13 cellular contexts compared by ENCODE assay signal in genomic region chr16:47986031-47986430, GRCh38.
DNase-seq lines count a peak whose midpoint lies in the region; ATAC-seq, FAIRE-seq and TF ChIP-seq lines count a peak whose summit lies in the region.
"Had no signal": no experiment of that assay in that cellular context is flagged by ENCODE, and none has a peak within 500 bp of the region (broad histone marks: within the 10 kb centered on the region; RNA-seq: fewer than 3 reads in every experiment).

No MANE protein-coding gene starts in this region.

- H3K27me3 Mint-ChIP-seq in endodermal cell (ENCODE audit: insufficient read depth) = peaks cover 20% of the 10 kb centered on the region

- H3K4me3 ChIP-seq in HEK293 (ENCODE audit: low read depth, low read length) (no peak overlapping the region), endodermal cell (ENCODE audit: low read length) (peak overlapping the region; percentile 17)
- H3K4me3 ChIP-seq: A549, GM23248 had no signal

- no peak for ATAC-seq in HG03439 (IDR thresholded peaks at IDR 0.05; ENCODE audit: unreplicated experiment)
- ATAC-seq: A549; CD8-positive, alpha-beta T cell had no signal

- DNase-seq in D721Med (ENCODE audit: insufficient read length, low spot score) (peak; percentile 33), endodermal cell (peak; percentile 74), cerebellum (ENCODE audit: low spot score) (no peak)
- no peak for DNase-seq in stimulated activated CD4-positive, alpha-beta T cell treated with anti-CD3 and anti-CD28 coated beads, Interleukin-4, amount 100 ng/mL, for 24 hours
- DNase-seq: CD8-positive, alpha-beta T cell; COR-L47; GM23248; H9 had no signal

- no peaks in the 10 kb centered on the region for H3K4me1 ChIP-seq in HEK293 (ENCODE audit: control insufficient read depth, insufficient read depth, low read length)
- H3K4me1 ChIP-seq in endodermal cell (ENCODE audit: control insufficient read depth, insufficient read depth, low read length) = peaks cover 20% of the 10 kb centered on the region

- no peak for TF ChIP-seq CTCF in D721Med (IDR thresholded peaks at IDR 0.05; ENCODE audit: insufficient read depth, missing control alignments)
- no peak for TF ChIP-seq CTCF in HEK293 (tag by site-specific recombination; IDR thresholded peaks at IDR 0.05)
- no peak for TF ChIP-seq CTCF in endodermal cell (conservative IDR thresholded peaks at IDR 0.05)

- H3K36me3 ChIP-seq in HEK293 (ENCODE audit: control insufficient read depth in 2 of 2, insufficient read depth in 1 of 2, low read length in 2 of 2) (no peaks in the 10 kb centered on the region), endodermal cell (ENCODE audit: control insufficient read depth, insufficient read depth, low read length) (no peaks in the 10 kb centered on the region)

- CTCF ChIA-PET in HEK293 (lab: Yijun Ruan, JAX) = no interaction called here

- peaks cover 3% of the 10 kb centered on the region for H3K36me3 Mint-ChIP-seq in endodermal cell (ENCODE audit: low read depth)
- H3K36me3 Mint-ChIP-seq: CD14-positive monocyte; CD8-positive, alpha-beta T cell; IgD-negative memory B cell had no signal

- POLR2A ChIA-PET in HEK293 (lab: Yijun Ruan, JAX) = no interaction called here

- H3K9ac ChIP-seq in endodermal cell (ENCODE audit: extremely low read depth, low read length, poor library complexity, severe bottlenecking) = no peak overlapping the region
- H3K9ac ChIP-seq: GM23248 had no signal

- FAIRE-seq in D721Med (lab: Jason Lieb, UNC) = no peak
- FAIRE-seq: A549 had no signal

- H3K9me3 ChIP-seq in HEK293 (ENCODE audit: control insufficient read depth, insufficient read depth, low read depth, low read length) (no peaks in the 10 kb centered on the region), endodermal cell (ENCODE audit: control insufficient read depth, low read length) (peaks cover 18% of the 10 kb centered on the region)

- no peak overlapping the region for H3K27ac ChIP-seq in HEK293 (ENCODE audit: extremely low read depth, low read depth, low read length)
- no peak overlapping the region for H3K27ac ChIP-seq in endodermal cell (ENCODE audit: low read depth, low read length)
- H3K27ac ChIP-seq: A549, GM23248 had no signal

- peaks cover 16% of the 10 kb centered on the region for H3K9me3 Mint-ChIP-seq in endodermal cell

- H3K27me3 ChIP-seq in endodermal cell (ENCODE audit: control insufficient read depth, insufficient read depth, low read length, poor library complexity, severe bottlenecking) = peaks cover 6% of the 10 kb centered on the region

- H3K4me1 Mint-ChIP-seq in endodermal cell = peaks cover 31% of the 10 kb centered on the region
- H3K4me1 Mint-ChIP-seq: CD14-positive monocyte, IgD-negative memory B cell had no signal

- H3K4me3 Mint-ChIP-seq in endodermal cell = no peak overlapping the region
- H3K4me3 Mint-ChIP-seq: CD14-positive monocyte; CD8-positive, alpha-beta T cell; H9; IgD-negative memory B cell had no signal

- H3K27ac Mint-ChIP-seq in endodermal cell = no peak overlapping the region
- H3K27ac Mint-ChIP-seq: CD8-positive, alpha-beta T cell; H9; IgD-negative memory B cell had no signal

TF ChIP-seq in HEK293, 187 proteins besides CTCF, POLR2A, EP300 and RAD21:
- TF ChIP-seq ZNF148 (tag by site-specific recombination; IDR thresholded peaks at IDR 0.05; ENCODE audit: borderline replicate concordance) (no peak), ZNF518A (tag by site-specific recombination; conservative IDR thresholded peaks at IDR 0.05; ENCODE audit: low read depth) (no peak), ZIC2 (tag by site-specific recombination; IDR thresholded peaks at IDR 0.05) (peak; percentile 41; the same call in 1 of the 2 replicates), ZNF155 (tag by site-specific recombination; IDR thresholded peaks at IDR 0.05) (no peak), HOXD13 (CRISPR knock-in tag; IDR thresholded peaks at IDR 0.05; ENCODE audit: borderline replicate concordance) (no peak), ZNF791 (tag by site-specific recombination; IDR thresholded peaks at IDR 0.05) (no peak)
TF ChIP-seq in HEK293: peak in this region for 1.

Comparison
In these comparisons a context has a peak if more than half of its experiments do, and no peak if none do; other contexts are left out.
1. DNase-seq: peak in D721Med (single experiment) and endodermal cell (single experiment); none in cerebellum (single experiment) and stimulated activated CD4-positive, alpha-beta T cell treated with anti-CD3 and anti-CD28 coated beads, Interleukin-4, amount 100 ng/mL, for 24 hours (single experiment).